ENCODE assay signal across 15 cellular contexts in genomic region chr10:70761031-70761601, GRCh38. TPM values are rescaled to one million over a fixed set of nuclear protein-coding genes. Genes with fewer than 3 reads are reported as not detected.
DNase-seq lines count a peak whose midpoint lies in the region; ATAC-seq, FAIRE-seq and TF ChIP-seq lines count a peak whose summit lies in the region.
"Had no signal": no experiment of that assay in that cellular context is flagged by ENCODE, and none has a peak within 500 bp of the region (broad histone marks: within the 10 kb centered on the region; RNA-seq: fewer than 3 reads in every experiment).

No MANE protein-coding gene starts in this region.

- H4K20me1 ChIP-seq in K562 (replicated peaks; ENCODE audit: control insufficient read depth, insufficient read depth, low read length) (no peaks in the 10 kb centered on the region), keratinocyte (ENCODE audit: control insufficient read depth, extremely low read depth, insufficient read depth, low read length) (peaks cover 3% of the 10 kb centered on the region)

- TF ChIP-seq POLR2A in K562 (conservative IDR thresholded peaks at IDR 0.05): no peak

- dilution Hi-C loops in keratinocyte (cut with MboI; ENCODE audit: extremely low pct_ligation_motif_present, low sequenced_read_pairs): no loop called here

- H3K36me3 ChIP-seq in K562 (ENCODE audit: control insufficient read depth, insufficient read depth, low read length) (peaks cover 50% of the 10 kb centered on the region), keratinocyte (ENCODE audit: control insufficient read depth in 2 of 2, extremely low read depth in 1 of 2, insufficient read depth in 2 of 2, low read length in 2 of 2) (no peaks in the 10 kb centered on the region)
- H3K36me3 ChIP-seq: HAP-1 had no signal

- H3K9ac ChIP-seq in K562 (ENCODE audit: insufficient read depth in 1 of 2, low read depth in 2 of 2, low read length in 2 of 2): peak overlapping the region in 1 of 2 experiments; percentile 59; a peak in 1 of 4 replicates
- H3K9ac ChIP-seq in keratinocyte (ENCODE audit: control insufficient read depth, extremely low read depth, insufficient read depth, low read length): no peak overlapping the region

- H2AFZ ChIP-seq in K562 (ENCODE audit: low read depth, low read length) (no peak overlapping the region), keratinocyte (ENCODE audit: control insufficient read depth, low read length) (no peak overlapping the region)

- TF ChIP-seq EP300 in K562 (IDR thresholded peaks at IDR 0.05; ENCODE audit: low read length): no peak

- H3K9me3 ChIP-seq in K562 (replicated peaks; ENCODE audit: control insufficient read depth, insufficient read depth, low read depth, low read length) (peaks cover 9% of the 10 kb centered on the region), keratinocyte (ENCODE audit: control insufficient read depth, low read depth, low read length) (no peaks in the 10 kb centered on the region)
- H3K9me3 ChIP-seq: HAP-1 had no signal

- H3K27me3 ChIP-seq in K562 (ENCODE audit: control insufficient read depth in 2 of 2, insufficient read depth in 2 of 2, low read length in 2 of 2) (no peaks in the 10 kb centered on the region), keratinocyte (ENCODE audit: control insufficient read depth, extremely low read depth, insufficient read depth, low read length) (peaks cover 27% of the 10 kb centered on the region)

- ATAC-seq in natural killer cell treated with Interleukin-12 subunit alpha and Interleukin-12 subunit beta and Interleukin-15 and Interleukin-18, amount 100 ng/mL, for 72 hours: no peak
- ATAC-seq in natural killer cell: no peak
- peak; percentile 20; the same call in 2 of the 3 replicates for ATAC-seq in K562
- ATAC-seq in HG03095 (IDR thresholded peaks at IDR 0.05; ENCODE audit: unreplicated experiment): no peak

- H3K9me1 ChIP-seq in K562 (ENCODE audit: control insufficient read depth, insufficient read depth, low read length) (no peaks in the 10 kb centered on the region), keratinocyte (ENCODE audit: control insufficient read depth, extremely low read depth, insufficient read depth, low read length) (no peaks in the 10 kb centered on the region)

- H3K79me2 ChIP-seq in K562 (ENCODE audit: control insufficient read depth, insufficient read depth, low read length) (no peaks in the 10 kb centered on the region), keratinocyte (ENCODE audit: control insufficient read depth, insufficient read depth, low read length) (no peaks in the 10 kb centered on the region)

- no peak overlapping the region for H3K4me2 ChIP-seq in K562 (ENCODE audit: insufficient read depth, low read length)
- no peak overlapping the region for H3K4me2 ChIP-seq in keratinocyte (ENCODE audit: control insufficient read depth, extremely low read depth, insufficient read depth, low read depth, low read length)

- peaks cover 6% of the 10 kb centered on the region for H3K36me3 Mint-ChIP-seq in natural killer cell treated with Interleukin-12 subunit alpha and Interleukin-12 subunit beta and Interleukin-15 and Interleukin-18, amount 100 ng/mL, for 72 hours
- H3K36me3 Mint-ChIP-seq in natural killer cell (no peaks in the 10 kb centered on the region), type B pancreatic cell (no peaks in the 10 kb centered on the region)
- H3K36me3 Mint-ChIP-seq: activated naive CD4-positive, alpha-beta T cell treated with anti-CD3 and anti-CD28 coated beads, Interleukin-2, amount 50 U/mL, for 24 hours had no signal

- FAIRE-seq in K562 (lab: Jason Lieb, UNC): no peak
- no peak for FAIRE-seq in keratinocyte (lab: Jason Lieb, UNC)

- POLR2A ChIA-PET in K562 (lab: Yijun Ruan, JAX): interaction anchor here (0.7 to 1.9 kb wide), 4 partner anchors 11 to 116 kb away, joined by 3 to 8 read pairs (median 4); no protein-coding TSS in a partner anchor

- TSS peak; percentile 31 for BruUV-seq in K562 (replicated peaks; lab: Mats Ljungman, UMichigan)

- TF ChIP-seq RAD21 in K562 (CRISPR knock-in tag; conservative IDR thresholded peaks at IDR 0.05 in 1 of 2, IDR thresholded peaks at IDR 0.05 in 1 of 2): peak in 1 of 2 experiments; percentile 44; a peak in 2 of 4 replicates

- H3K27ac ChIP-seq in K562 (ENCODE audit: extremely low read depth, low read depth, low read length) (no peak overlapping the region), keratinocyte (ENCODE audit: control insufficient read depth, insufficient read depth, low read length) (no peak overlapping the region)

- in situ Hi-C loops in K562 (cut with MboI): loop anchor here (5.0 kb wide), 1 partner anchor 209 kb away; no protein-coding TSS in a partner anchor

- H3K4me1 Mint-ChIP-seq in natural killer cell treated with Interleukin-12 subunit alpha and Interleukin-12 subunit beta and Interleukin-15 and Interleukin-18, amount 100 ng/mL, for 72 hours (ENCODE audit: low read depth in 2 of 2): peaks cover 10 to 14% of the 10 kb centered on the region in 2 donors
- peaks cover 10% of the 10 kb centered on the region in 2 donors for H3K4me1 Mint-ChIP-seq in natural killer cell
- H3K4me1 Mint-ChIP-seq in type B pancreatic cell (ENCODE audit: unreplicated experiment): peaks cover 9% of the 10 kb centered on the region

- no peaks in the 10 kb centered on the region for H3K27me3 Mint-ChIP-seq in natural killer cell treated with Interleukin-12 subunit alpha and Interleukin-12 subunit beta and Interleukin-15 and Interleukin-18, amount 100 ng/mL, for 72 hours
- H3K27me3 Mint-ChIP-seq in natural killer cell (ENCODE audit: low read depth in 2 of 2): no peaks in the 10 kb centered on the region
- H3K27me3 Mint-ChIP-seq in type B pancreatic cell: peaks cover 6% of the 10 kb centered on the region
- H3K27me3 Mint-ChIP-seq: activated naive CD4-positive, alpha-beta T cell treated with anti-CD3 and anti-CD28 coated beads, Interleukin-2, amount 50 U/mL, for 24 hours had no signal

- H3K9me3 Mint-ChIP-seq in natural killer cell treated with Interleukin-12 subunit alpha and Interleukin-12 subunit beta and Interleukin-15 and Interleukin-18, amount 100 ng/mL, for 72 hours: no peaks in the 10 kb centered on the region
- H3K9me3 Mint-ChIP-seq in natural killer cell (no peaks in the 10 kb centered on the region), type B pancreatic cell (peaks cover 6% of the 10 kb centered on the region)
- H3K9me3 Mint-ChIP-seq: activated naive CD4-positive, alpha-beta T cell treated with anti-CD3 and anti-CD28 coated beads, Interleukin-2, amount 50 U/mL, for 24 hours had no signal

- 78% methylated on average over 7 of the region's 7 CpGs for WGBS in K562 (ENCODE audit: insufficient coverage, low coverage, missing lambda C conversion rate)

- H3K4me3 ChIP-seq in K562 (no peak overlapping the region), keratinocyte (ENCODE audit: control insufficient read depth in 2 of 3, extremely low read depth in 1 of 3, insufficient read depth in 2 of 3, low read depth in 1 of 3, low read length in 3 of 3) (no peak overlapping the region)
- H3K4me3 ChIP-seq: HAP-1 had no signal

- no peak for TF ChIP-seq CTCF in natural killer cell (IDR thresholded peaks at IDR 0.05)
- peak; percentile 21 to 35 (median 30); a peak in 3 of 6 replicates for TF ChIP-seq CTCF in K562 (IDR thresholded peaks at IDR 0.05 in 2 of 3, conservative IDR thresholded peaks at IDR 0.05 in 1 of 3; ENCODE audit: insufficient read depth in 2 of 3, low read depth in 1 of 3, low read length in 3 of 3)
- TF ChIP-seq CTCF in keratinocyte (optimal IDR thresholded peaks at IDR 0.05 in 1 of 3, IDR thresholded peaks at IDR 0.05 in 1 of 3, conservative IDR thresholded peaks at IDR 0.05 in 1 of 3; ENCODE audit: extremely low read depth in 1 of 3, insufficient read depth in 2 of 3, low read length in 3 of 3): peak in 2 of 3 experiments; percentile 31 to 47
- peak; percentile 35 for TF ChIP-seq CTCF in type B pancreatic cell (conservative IDR thresholded peaks at IDR 0.05)

- intact Hi-C loops in natural killer cell (cut with micrococcal nuclease) (no loop called here), K562 (cut with micrococcal nuclease) (no loop called here)

- peak; percentile 56 for DNase-seq in natural killer cell treated with Interleukin-12 subunit alpha and Interleukin-12 subunit beta and Interleukin-15 and Interleukin-18, amount 100 ng/mL, for 72 hours (ENCODE audit: low spot score)
- DNase-seq in natural killer cell (no peak), K562 (ENCODE audit: extremely low read depth in 1 of 4, low spot score in 3 of 4) (no peak), keratinocyte (ENCODE audit: low read depth, low spot score) (no peak), type B pancreatic cell (ENCODE audit: extremely low spot score, unreplicated experiment) (no peak), putamen (ENCODE audit: low spot score) (no peak)
- no peak for DNase-seq in stimulated activated CD4-positive, alpha-beta T cell treated with anti-CD3 and anti-CD28 coated beads, Interleukin-4, amount 100 ng/mL, for 1 hour
- DNase-seq: AML-193; NCI-H1092 treated with DMSO at 0.1 percent for 48 hours; NK-92 treated with Interleukin-12 subunit alpha and Interleukin-12 subunit beta, amount 100 ng/mL, for 24 hours had no signal

- H3K4me3 Mint-ChIP-seq in natural killer cell treated with Interleukin-12 subunit alpha and Interleukin-12 subunit beta and Interleukin-15 and Interleukin-18, amount 100 ng/mL, for 72 hours: no peak overlapping the region
- H3K4me3 Mint-ChIP-seq in natural killer cell (no peak overlapping the region), type B pancreatic cell (no peak overlapping the region)
- H3K4me3 Mint-ChIP-seq: activated naive CD4-positive, alpha-beta T cell treated with anti-CD3 and anti-CD28 coated beads, Interleukin-2, amount 50 U/mL, for 24 hours had no signal

- peaks cover 20 to 25% of the 10 kb centered on the region in 2 experiments for H3K4me1 ChIP-seq in K562 (replicated peaks in 1 of 2; ENCODE audit: control insufficient read depth in 2 of 2, insufficient read depth in 2 of 2, low read length in 2 of 2)
- H3K4me1 ChIP-seq in keratinocyte (ENCODE audit: control insufficient read depth, extremely low read depth, insufficient read depth, low read length): peaks cover 4% of the 10 kb centered on the region
- H3K4me1 ChIP-seq: HAP-1 had no signal

- CTCF ChIA-PET in K562 (lab: Yijun Ruan, JAX; ENCODE audit: low intra/inter-chr PET ratio): interaction anchor here (0.6 to 2.5 kb wide), 3 partner anchors 118 to 211 kb away, joined by 3 to 10 read pairs (median 8); no protein-coding TSS in a partner anchor

- H3K27ac Mint-ChIP-seq in natural killer cell treated with Interleukin-12 subunit alpha and Interleukin-12 subunit beta and Interleukin-15 and Interleukin-18, amount 100 ng/mL, for 72 hours: peak overlapping the region in 1 of 2 donors; percentile 27
- H3K27ac Mint-ChIP-seq in natural killer cell: no peak overlapping the region
- H3K27ac Mint-ChIP-seq in type B pancreatic cell: no peak overlapping the region
- H3K27ac Mint-ChIP-seq: activated naive CD4-positive, alpha-beta T cell treated with anti-CD3 and anti-CD28 coated beads, Interleukin-2, amount 50 U/mL, for 24 hours had no signal

RNA-seq across cellular contexts. Expression of gene TBATA, which starts 24.1 kb away (rescaled TPM):
- total RNA-seq in natural killer cell treated with Interleukin-12 subunit alpha and Interleukin-12 subunit beta and Interleukin-15 and Interleukin-18, amount 100 ng/mL, for 72 hours: not detected
- total RNA-seq in natural killer cell (under 1 TPM in 1 of 3 donors, not detected in 2; 0.16 TPM), K562 (2014; rRNA removed) (not detected in 2 replicates), K562 (2014; rRNA removed; fragmentation: Illumina TruSeq; extraction: Trizol) (not detected in 2 replicates), K562 (2015; rRNA removed; fragmentation: Illumina TruSeq; extraction: Trizol) (not detected in 2 replicates), K562 (2021) (not detected in 2 replicates), type B pancreatic cell (ENCODE audit: low replicate concordance) (not detected in 2 replicates)
- not detected in 2 replicates for total RNA-seq in K562 (2011; cell fraction: chromatin; rRNA removed; ENCODE audit: low replicate concordance)
- not detected in 2 replicates for total RNA-seq in K562 (2011; cell fraction: nucleolus; rRNA removed)
- total RNA-seq in K562 (2011; cell fraction: nucleoplasm; rRNA removed): not detected in 2 replicates
- polyA plus RNA-seq in K562 (2011; rRNA removed) (not detected in 2 replicates), K562 (2014; fragmentation: Illumina TruSeq; extraction: Trizol) (not detected in 2 replicates), K562 (2014; fragmentation: Nextera tagmentation; extraction: Ambion mirVana) (not detected), K562 (2014; rRNA removed) (not detected in 2 replicates), keratinocyte (not detected in 3 replicates)
- not detected in 2 replicates for polyA plus RNA-seq in K562 (2011; cell fraction: cytosol; rRNA removed)
- not detected in 2 replicates for polyA plus RNA-seq in K562 (2011; cell fraction: nucleus; rRNA removed)
- polyA plus RNA-seq in K562 (2012): not detected in 2 replicates
- polyA minus RNA-seq in K562 (2011; rRNA and poly(A)+ RNA removed): not detected in 2 replicates
- not detected in 2 replicates for polyA minus RNA-seq in K562 (2011; cell fraction: cytosol; rRNA and poly(A)+ RNA removed)
- not detected in 2 replicates for polyA minus RNA-seq in K562 (2011; cell fraction: nucleus; rRNA and poly(A)+ RNA removed)
- polyA plus RNA-seq in keratinocyte (2011; ENCODE audit: low read depth): not detected
- polyA plus RNA-seq in keratinocyte (2011; cell fraction: cytosol; rRNA removed): not detected in 2 replicates
- not detected in 2 replicates for polyA plus RNA-seq in keratinocyte (2011; cell fraction: nucleus; rRNA removed)
- not detected in 2 replicates for polyA plus RNA-seq in keratinocyte (2012; ENCODE audit: low replicate concordance)
- polyA minus RNA-seq in keratinocyte: not detected in 3 replicates
- polyA minus RNA-seq in keratinocyte (2011; cell fraction: cytosol; rRNA and poly(A)+ RNA removed): not detected
- not detected in 2 replicates for polyA minus RNA-seq in keratinocyte (2011; cell fraction: nucleus; rRNA and poly(A)+ RNA removed)
- total RNA-seq: T-helper 1 cell treated with Interleukin-12 subunit alpha and Interleukin-12 subunit beta and Interleukin-4 antibody, amounts not matched to agents 30 ng/mL and 1 ng/mL, for 36 hours had no signal
- polyA plus RNA-seq: neural cell had no signal

RNA-seq across cellular contexts. Expression of gene SGPL1, which starts 54.6 kb away (rescaled TPM):
- total RNA-seq in natural killer cell treated with Interleukin-12 subunit alpha and Interleukin-12 subunit beta and Interleukin-15 and Interleukin-18, amount 100 ng/mL, for 72 hours: 10 to 100 TPM; 27.4 to 40.5 TPM
- total RNA-seq in natural killer cell (10 to 100 TPM; 33.7 to 48.4 (median 47.8) TPM), K562 (2014; rRNA removed) (7.2 and 7.8 TPM in 2 replicates), K562 (2014; rRNA removed; fragmentation: Illumina TruSeq; extraction: Trizol) (11.2 and 12.6 TPM in 2 replicates), K562 (2015; rRNA removed; fragmentation: Illumina TruSeq; extraction: Trizol) (8.7 and 9.2 TPM in 2 replicates), K562 (2021) (11.4 and 18.0 TPM in 2 replicates), type B pancreatic cell (ENCODE audit: low replicate concordance) (70.5 and 84.3 TPM in 2 replicates)
- 37.0 and 55.4 TPM in 2 replicates for total RNA-seq in K562 (2011; cell fraction: chromatin; rRNA removed; ENCODE audit: low replicate concordance)
- 23.6 and 26.2 TPM in 2 replicates for total RNA-seq in K562 (2011; cell fraction: nucleolus; rRNA removed)
- total RNA-seq in K562 (2011; cell fraction: nucleoplasm; rRNA removed): 42.4 and 57.2 TPM in 2 replicates
- polyA plus RNA-seq in K562 (2011; rRNA removed) (6.8 and 9.5 TPM in 2 replicates), K562 (2014; fragmentation: Illumina TruSeq; extraction: Trizol) (6.3 and 6.5 TPM in 2 replicates), K562 (2014; fragmentation: Nextera tagmentation; extraction: Ambion mirVana) (1 to 10 TPM; 8.5 to 9.1 TPM), K562 (2014; rRNA removed) (5.3 and 6.0 TPM in 2 replicates), keratinocyte (27.3 to 44.1 TPM (median 31.4 TPM) in 3 replicates)
- polyA plus RNA-seq in K562 (2011; cell fraction: cytosol; rRNA removed): 4.0 and 6.0 TPM in 2 replicates
- polyA plus RNA-seq in K562 (2011; cell fraction: nucleus; rRNA removed): 10.9 and 11.4 TPM in 2 replicates
- 6.8 and 10.3 TPM in 2 replicates for polyA plus RNA-seq in K562 (2012)
- polyA minus RNA-seq in K562 (2011; rRNA and poly(A)+ RNA removed): 26.6 and 27.8 TPM in 2 replicates
- polyA minus RNA-seq in K562 (2011; cell fraction: cytosol; rRNA and poly(A)+ RNA removed): 5.7 and 6.1 TPM in 2 replicates
- 7.0 and 12.2 TPM in 2 replicates for polyA minus RNA-seq in K562 (2011; cell fraction: nucleus; rRNA and poly(A)+ RNA removed)
- 32.4 TPM for polyA plus RNA-seq in keratinocyte (2011; ENCODE audit: low read depth)
- 17.9 and 24.7 TPM in 2 replicates for polyA plus RNA-seq in keratinocyte (2011; cell fraction: cytosol; rRNA removed)
- polyA plus RNA-seq in keratinocyte (2011; cell fraction: nucleus; rRNA removed): 56.4 and 67.1 TPM in 2 replicates
- polyA plus RNA-seq in keratinocyte (2012; ENCODE audit: low replicate concordance): 29.2 and 29.9 TPM in 2 replicates
- polyA minus RNA-seq in keratinocyte: 43.9 to 82.3 TPM (median 66.8 TPM) in 3 replicates
- 35.3 TPM for polyA minus RNA-seq in keratinocyte (2011; cell fraction: cytosol; rRNA and poly(A)+ RNA removed)
- 69.0 and 110 TPM in 2 replicates for polyA minus RNA-seq in keratinocyte (2011; cell fraction: nucleus; rRNA and poly(A)+ RNA removed)
